ENCODE assay signal across 8 cellular contexts in the genomic region with DNA sequence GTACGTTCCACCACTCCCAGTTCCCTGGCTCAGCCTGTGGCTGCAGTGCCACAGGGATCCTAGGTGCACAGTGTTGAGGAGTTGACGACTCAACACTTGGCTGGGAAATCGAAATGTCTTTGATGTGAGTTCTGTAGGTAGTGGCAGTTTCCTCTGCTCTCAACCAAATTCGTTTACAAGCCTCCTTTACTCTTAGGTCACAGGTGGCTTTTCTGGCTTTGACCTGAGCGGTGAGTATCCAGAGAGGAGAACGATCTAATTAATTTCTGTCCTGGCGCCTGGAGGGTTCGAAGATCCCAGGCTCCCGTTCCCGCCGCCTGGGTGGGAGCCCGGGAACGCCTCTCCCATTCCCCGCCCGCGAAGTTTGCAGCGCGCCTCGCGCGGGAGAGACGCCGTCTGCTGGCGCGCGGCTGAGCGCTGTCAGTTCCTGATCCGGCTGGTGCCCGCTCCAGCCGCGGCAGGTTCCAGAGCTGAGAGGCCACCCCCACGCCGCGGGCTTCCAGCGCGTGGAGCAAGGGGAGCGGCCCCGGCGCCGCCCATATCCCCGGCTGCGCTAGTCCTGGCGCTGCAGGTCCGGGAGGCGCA. TPM values are rescaled to one million over a fixed set of nuclear protein-coding genes. Genes with fewer than 3 reads are reported as not detected.
DNase-seq lines count a peak whose midpoint lies in the region; ATAC-seq and TF ChIP-seq lines count a peak whose summit lies in the region.

A gene with protein sequence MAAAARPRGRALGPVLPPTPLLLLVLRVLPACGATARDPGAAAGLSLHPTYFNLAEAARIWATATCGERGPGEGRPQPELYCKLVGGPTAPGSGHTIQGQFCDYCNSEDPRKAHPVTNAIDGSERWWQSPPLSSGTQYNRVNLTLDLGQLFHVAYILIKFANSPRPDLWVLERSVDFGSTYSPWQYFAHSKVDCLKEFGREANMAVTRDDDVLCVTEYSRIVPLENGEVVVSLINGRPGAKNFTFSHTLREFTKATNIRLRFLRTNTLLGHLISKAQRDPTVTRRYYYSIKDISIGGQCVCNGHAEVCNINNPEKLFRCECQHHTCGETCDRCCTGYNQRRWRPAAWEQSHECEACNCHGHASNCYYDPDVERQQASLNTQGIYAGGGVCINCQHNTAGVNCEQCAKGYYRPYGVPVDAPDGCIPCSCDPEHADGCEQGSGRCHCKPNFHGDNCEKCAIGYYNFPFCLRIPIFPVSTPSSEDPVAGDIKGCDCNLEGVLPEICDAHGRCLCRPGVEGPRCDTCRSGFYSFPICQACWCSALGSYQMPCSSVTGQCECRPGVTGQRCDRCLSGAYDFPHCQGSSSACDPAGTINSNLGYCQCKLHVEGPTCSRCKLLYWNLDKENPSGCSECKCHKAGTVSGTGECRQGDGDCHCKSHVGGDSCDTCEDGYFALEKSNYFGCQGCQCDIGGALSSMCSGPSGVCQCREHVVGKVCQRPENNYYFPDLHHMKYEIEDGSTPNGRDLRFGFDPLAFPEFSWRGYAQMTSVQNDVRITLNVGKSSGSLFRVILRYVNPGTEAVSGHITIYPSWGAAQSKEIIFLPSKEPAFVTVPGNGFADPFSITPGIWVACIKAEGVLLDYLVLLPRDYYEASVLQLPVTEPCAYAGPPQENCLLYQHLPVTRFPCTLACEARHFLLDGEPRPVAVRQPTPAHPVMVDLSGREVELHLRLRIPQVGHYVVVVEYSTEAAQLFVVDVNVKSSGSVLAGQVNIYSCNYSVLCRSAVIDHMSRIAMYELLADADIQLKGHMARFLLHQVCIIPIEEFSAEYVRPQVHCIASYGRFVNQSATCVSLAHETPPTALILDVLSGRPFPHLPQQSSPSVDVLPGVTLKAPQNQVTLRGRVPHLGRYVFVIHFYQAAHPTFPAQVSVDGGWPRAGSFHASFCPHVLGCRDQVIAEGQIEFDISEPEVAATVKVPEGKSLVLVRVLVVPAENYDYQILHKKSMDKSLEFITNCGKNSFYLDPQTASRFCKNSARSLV (N-terminal part only) (plus strand): TSS at position 423 of the 585 bp plus-strand sequence. CDS start 231 bp downstream, outside the sequence.

- in situ Hi-C loops in brain microvascular endothelial cell (cut with HindIII; ENCODE audit: low pct_ligation_motif_present, low sequenced_read_pairs): no loop called here

- TF ChIP-seq CTCF in Calu3 (IDR thresholded peaks at IDR 0.05; ENCODE audit: unreplicated experiment) (no peak), brain microvascular endothelial cell (IDR thresholded peaks at IDR 0.05; ENCODE audit: low read depth, low read length, missing control alignments) (peak; percentile 29)

- H3K27me3 ChIP-seq in brain microvascular endothelial cell (replicated peaks) (no peaks in the 10 kb centered on the region), skeletal muscle tissue (ENCODE audit: control insufficient read depth in 3 of 3, insufficient read depth in 3 of 3, low read length in 3 of 3) (peaks cover 14 to 19% (median 19%) of the 10 kb centered on the region in 3 donors)

- DNase-seq in Calu3 (peak; percentile 69), HS-27A (ENCODE audit: low read depth) (peak; percentile 33), SW480 (ENCODE audit: low spot score) (peak; percentile 76), brain microvascular endothelial cell (no peak), iPS-NIHi7 (ENCODE audit: extremely low spot score) (peak; percentile 58), GM19238 (ENCODE audit: insufficient read length, low spot score) (no peak)

- peak within 1 kb of the TSS; percentile 10 to 57 (median 11) for H3K9ac ChIP-seq in skeletal muscle tissue (ENCODE audit: low read depth in 1 of 3, low read length in 3 of 3)

- peak within 1 kb of the TSS; percentile 45 for H3K4me3 ChIP-seq in brain microvascular endothelial cell (ENCODE audit: low read depth, low read length)
- peak within 1 kb of the TSS; percentile 50 to 68 (median 56) for H3K4me3 ChIP-seq in skeletal muscle tissue (ENCODE audit: low read length in 3 of 3)

- H3K27ac ChIP-seq in brain microvascular endothelial cell: no peak within 1 kb of the TSS
- no peak within 1 kb of the TSS for H3K27ac ChIP-seq in skeletal muscle tissue (ENCODE audit: low read depth, low read length)

- BruUV-seq in Calu3 (replicated peaks; lab: Mats Ljungman, UMichigan): no TSS peak

- peaks cover 18% of the 10 kb centered on the region for H3K36me3 Mint-ChIP-seq in Calu3 (ENCODE audit: insufficient read depth, unreplicated experiment)

- no peaks in the 10 kb centered on the region for H3K9me3 Mint-ChIP-seq in Calu3 (ENCODE audit: low read depth, unreplicated experiment)

- H3K36me3 ChIP-seq in brain microvascular endothelial cell (replicated peaks): no peaks in the 10 kb centered on the region
- H3K36me3 ChIP-seq in skeletal muscle tissue (ENCODE audit: control insufficient read depth in 3 of 3, insufficient read depth in 3 of 3, low read length in 3 of 3): no peaks in the 10 kb centered on the region

- CTCF ChIA-PET in Calu3 (lab: Charles Lee): interaction anchor here (1.1 to 1.2 kb wide), 2 partner anchors 24 to 38 kb away, joined by 3 read pairs; no protein-coding TSS in a partner anchor

- H3K27ac Mint-ChIP-seq in Calu3 (ENCODE audit: unreplicated experiment): no peak within 1 kb of the TSS

- intact Hi-C loops in Calu3 (cut with micrococcal nuclease; ENCODE audit: unreplicated experiment): no loop called here

- H3K4me3 Mint-ChIP-seq in Calu3 (ENCODE audit: low read depth, unreplicated experiment): peak within 1 kb of the TSS; percentile 82

- H3K27me3 Mint-ChIP-seq in Calu3 (ENCODE audit: unreplicated experiment): no peaks in the 10 kb centered on the region

- no peak for ATAC-seq in HG03025 (IDR thresholded peaks at IDR 0.05; ENCODE audit: low FRiP score, unreplicated experiment)

- peaks cover 5 to 8% (median 8%) of the 10 kb centered on the region in 3 donors for H3K4me1 ChIP-seq in skeletal muscle tissue (ENCODE audit: control insufficient read depth in 3 of 3, insufficient read depth in 3 of 3, low read length in 3 of 3)

- peaks cover 15% of the 10 kb centered on the region for H3K4me1 Mint-ChIP-seq in Calu3 (ENCODE audit: low read depth, unreplicated experiment)

- no peaks in the 10 kb centered on the region for H3K9me3 ChIP-seq in skeletal muscle tissue (ENCODE audit: control insufficient read depth in 3 of 3, low read length in 3 of 3)

RNA-seq across cellular contexts. Expression of the gene that starts here (rescaled TPM):
- total RNA-seq in Calu3 (2022) (207 and 233 TPM in 2 replicates), skeletal muscle tissue (8.4 TPM)

Comparison
In these comparisons a context has a peak if more than half of its experiments do, and no peak if none do; other contexts are left out.
1. RNA of the gene that starts here (total RNA-seq): 207 to 233 TPM in Calu3; 8.4 TPM in skeletal muscle tissue (single experiment); every median in the first group is over 10 times any median in the second.
2. DNase-seq: peak in Calu3 (single experiment), HS-27A (single experiment), SW480 (single experiment) and iPS-NIHi7 (single experiment); none in brain microvascular endothelial cell (single experiment) and GM19238 (single experiment).